ENCODE assay signal across 21 cellular contexts in genomic region chr4:152997235-152997735, GRCh38.
DNase-seq lines count a peak whose midpoint lies in the region; ATAC-seq, FAIRE-seq and TF ChIP-seq lines count a peak whose summit lies in the region.
"Had no signal": no experiment of that assay in that cellular context is flagged by ENCODE, and none has a peak within 500 bp of the region (broad histone marks: within the 10 kb centered on the region; RNA-seq: fewer than 3 reads in every experiment).

No MANE protein-coding gene starts in this region.

- no peaks in the 10 kb centered on the region for H4K20me1 ChIP-seq in PC-3 (ENCODE audit: low read length)
- no peaks in the 10 kb centered on the region for H4K20me1 ChIP-seq in K562 (replicated peaks; ENCODE audit: control insufficient read depth, insufficient read depth, low read length)

- in situ Hi-C loops in K562 (cut with MboI), result no loop called here

- H3K79me2 ChIP-seq in PC-3 (ENCODE audit: low read length), result no peaks in the 10 kb centered on the region
- H3K79me2 ChIP-seq in K562 (ENCODE audit: control insufficient read depth, insufficient read depth, low read length), result no peaks in the 10 kb centered on the region
- H3K79me2 ChIP-seq in trophoblast cell (ENCODE audit: control insufficient read depth, insufficient read depth, low read length, poor library complexity), result peaks cover 2% of the 10 kb centered on the region

- BruUV-seq in PC-3 (replicated peaks; lab: Mats Ljungman, UMichigan) (no TSS peak), K562 (replicated peaks; lab: Mats Ljungman, UMichigan) (no TSS peak)

- no peak for FAIRE-seq in K562 (lab: Jason Lieb, UNC)
- FAIRE-seq: A549, H54, HepG2 had no signal

- no peaks in the 10 kb centered on the region for H3K9me2 ChIP-seq in PC-3 (replicated peaks; ENCODE audit: low read length)

- no peak overlapping the region for H2AK5ac ChIP-seq in trophoblast cell (ENCODE audit: low read length)

- ATAC-seq in PC-3 (no peak; the same call in 1 of the 2 replicates), K562 (0 out of 3 replicates have a peak, but pooled peaks have one; percentile 32), HG03025 (IDR thresholded peaks at IDR 0.05; ENCODE audit: low FRiP score, unreplicated experiment) (no peak)
- ATAC-seq: HepG2 had no signal

- H2BK5ac ChIP-seq in trophoblast cell (ENCODE audit: low read depth, low read length, poor library complexity), result no peak overlapping the region

- H4K12ac ChIP-seq in trophoblast cell (ENCODE audit: low read depth, low read length), result no peak overlapping the region

- TF ChIP-seq EP300 in K562 (IDR thresholded peaks at IDR 0.05; ENCODE audit: low read length), result no peak

- H2BK120ac ChIP-seq in trophoblast cell (ENCODE audit: insufficient read depth, low read length, poor library complexity), result no peak overlapping the region

- no peak overlapping the region for H4K8ac ChIP-seq in trophoblast cell (ENCODE audit: low read depth, low read length)

- H4K91ac ChIP-seq in trophoblast cell (ENCODE audit: low read depth, low read length), result no peak overlapping the region

- no peaks in the 10 kb centered on the region for H3K9me1 ChIP-seq in K562 (ENCODE audit: control insufficient read depth, insufficient read depth, low read length)

- TF ChIP-seq RAD21 in K562 (CRISPR knock-in tag; conservative IDR thresholded peaks at IDR 0.05 in 1 of 2, IDR thresholded peaks at IDR 0.05 in 1 of 2), result no peak

- H3K9ac ChIP-seq in PC-3 (ENCODE audit: low read length) (no peak overlapping the region), K562 (ENCODE audit: insufficient read depth in 1 of 2, low read depth in 2 of 2, low read length in 2 of 2) (no peak overlapping the region), trophoblast cell (ENCODE audit: low read length) (no peak overlapping the region)
- H3K9ac ChIP-seq: KMS-11 had no signal

- no peak overlapping the region for H3K23ac ChIP-seq in trophoblast cell (ENCODE audit: low read length)

- intact Hi-C loops in PC-3 (cut with micrococcal nuclease), result no loop called here
- intact Hi-C loops in K562 (cut with micrococcal nuclease), result no loop called here

- H3K79me1 ChIP-seq in trophoblast cell (ENCODE audit: low read length), result peaks cover 5% of the 10 kb centered on the region

- TF ChIP-seq CTCF in PC-3 (conservative IDR thresholded peaks at IDR 0.05; ENCODE audit: low read depth, low read length), result no peak
- TF ChIP-seq CTCF in K562 (IDR thresholded peaks at IDR 0.05 in 2 of 3, conservative IDR thresholded peaks at IDR 0.05 in 1 of 3; ENCODE audit: insufficient read depth in 2 of 3, low read depth in 1 of 3, low read length in 3 of 3), result no peak

- peak overlapping the region; percentile 70 for H3K27ac ChIP-seq in PC-3 (ENCODE audit: low read length)
- no peak overlapping the region for H3K27ac ChIP-seq in K562 (ENCODE audit: extremely low read depth, low read depth, low read length)
- H3K27ac ChIP-seq in esophagus (ENCODE audit: low read depth in 2 of 2, low read length in 1 of 2), result peak overlapping the region; percentile 47 to 92
- no peak overlapping the region for H3K27ac ChIP-seq in trophoblast cell (ENCODE audit: low read depth, low read length)
- H3K27ac ChIP-seq: A549, KMS-11 had no signal

- no peaks in the 10 kb centered on the region for H3F3A ChIP-seq in PC-3 (ENCODE audit: low read length, unreplicated experiment)

- DNase-seq in PC-3, result no peak
- no peak for DNase-seq in K562 (ENCODE audit: extremely low read depth in 1 of 4, low spot score in 3 of 4)
- peak; percentile 74 to 90 for DNase-seq in trophoblast cell
- DNase-seq in stimulated activated CD4-positive, alpha-beta T cell treated with anti-CD3 and anti-CD28 coated beads, Interleukin-2, amount 100 ng/mL, for 24 hours, result no peak
- no peak for DNase-seq in NCI-H1092 treated with DMSO at 0.1 percent for 48 hours (lab: John Stamatoyannopoulos, UW)
- no peak for DNase-seq in OCI-M2 (lab: John Stamatoyannopoulos, UW; ENCODE audit: unreplicated experiment)
- DNase-seq: BE2C; CD4-positive, CD25-positive, alpha-beta regulatory T cell; DMS 273 treated with DMSO at 0.1 percent for 48 hours; DMS79 treated with DMSO at 0.1 percent for 48 hours; NCI-H1694; NCI-H2081 treated with DMSO at 0.1 percent for 48 hours; NCI-H2171 treated with DMSO at 0.1 percent for 48 hours; NCI-H524 treated with DMSO at 0.1 percent for 48 hours; SHP77 had no signal

- POLR2A ChIA-PET in PC-3 (lab: Charles Lee; ENCODE audit: unreplicated experiment), result no interaction called here
- POLR2A ChIA-PET in K562 (lab: Yijun Ruan, JAX), result no interaction called here

- TF ChIP-seq POLR2A in K562 (conservative IDR thresholded peaks at IDR 0.05), result no peak

- H3K4me1 ChIP-seq in PC-3 (ENCODE audit: insufficient read depth, low read length) (peaks cover 27% of the 10 kb centered on the region), K562 (replicated peaks in 1 of 2; ENCODE audit: control insufficient read depth in 2 of 2, insufficient read depth in 2 of 2, low read length in 2 of 2) (no peaks in the 10 kb centered on the region), esophagus (ENCODE audit: control insufficient read depth in 2 of 2, insufficient read depth in 2 of 2, low read length in 1 of 2) (peaks cover 4 to 24% of the 10 kb centered on the region in 2 donors), trophoblast cell (ENCODE audit: control insufficient read depth in 1 of 2, insufficient read depth in 2 of 2, low read length in 2 of 2) (peaks cover 18 to 21% of the 10 kb centered on the region in 2 experiments)
- H3K4me1 ChIP-seq: A549, BE2C had no signal

- no peak overlapping the region for H3K4me3 ChIP-seq in PC-3 (ENCODE audit: low read length)
- H3K4me3 ChIP-seq in K562, result no peak overlapping the region
- H3K4me3 ChIP-seq in esophagus (ENCODE audit: low read depth in 1 of 2, low read length in 2 of 2), result no peak overlapping the region
- no peak overlapping the region for H3K4me3 ChIP-seq in trophoblast cell (ENCODE audit: low read depth, low read length)
- H3K4me3 ChIP-seq: A549 had no signal

- no peak overlapping the region for H3K14ac ChIP-seq in trophoblast cell (ENCODE audit: low read length)

- no peaks in the 10 kb centered on the region for H3K27me3 ChIP-seq in PC-3 (ENCODE audit: low read length)
- H3K27me3 ChIP-seq in K562 (ENCODE audit: control insufficient read depth in 2 of 2, insufficient read depth in 2 of 2, low read length in 2 of 2), result peaks cover 30 to 76% of the 10 kb centered on the region in 2 experiments
- no peaks in the 10 kb centered on the region for H3K27me3 ChIP-seq in esophagus (ENCODE audit: control insufficient read depth in 1 of 2, insufficient read depth in 2 of 2, low read length in 2 of 2)
- no peaks in the 10 kb centered on the region for H3K27me3 ChIP-seq in trophoblast cell (ENCODE audit: insufficient read depth, low read length)
- H3K27me3 ChIP-seq: BE2C had no signal

- WGBS in K562 (ENCODE audit: insufficient coverage, low coverage, missing lambda C conversion rate), result 1% methylated on average over 5 of the region's 5 CpGs
- 89 to 90% methylated on average over 5 of the region's 5 CpGs for WGBS in esophagus, 2 donors
- no CpG with 5 or more reads among the region's 5 CpGs for WGBS in trophoblast cell (ENCODE audit: extremely low coverage, insufficient coverage, insufficient read length)

- CTCF ChIA-PET in PC-3 (lab: Charles Lee), result interaction anchor here (0.6 kb wide), 1 partner anchor 130 kb away, joined by 3 read pairs; no protein-coding TSS in a partner anchor
- CTCF ChIA-PET in K562 (lab: Yijun Ruan, JAX; ENCODE audit: low intra/inter-chr PET ratio), result no interaction called here

- H3K36me3 ChIP-seq in PC-3 (ENCODE audit: low read depth, low read length) (no peaks in the 10 kb centered on the region), K562 (ENCODE audit: control insufficient read depth, insufficient read depth, low read length) (no peaks in the 10 kb centered on the region), esophagus (ENCODE audit: control insufficient read depth in 2 of 2, insufficient read depth in 2 of 2, low read length in 1 of 2) (no peaks in the 10 kb centered on the region), trophoblast cell (ENCODE audit: control insufficient read depth in 1 of 2, insufficient read depth in 2 of 2, low read length in 2 of 2) (no peaks in the 10 kb centered on the region)
- H3K36me3 ChIP-seq: BE2C had no signal

- no peak overlapping the region for H2BK12ac ChIP-seq in trophoblast cell (ENCODE audit: low read length)

- no peak overlapping the region for H3K4ac ChIP-seq in trophoblast cell (ENCODE audit: low read depth, low read length)

- H3K9me3 ChIP-seq in PC-3 (ENCODE audit: low read length) (no peaks in the 10 kb centered on the region), K562 (replicated peaks; ENCODE audit: control insufficient read depth, insufficient read depth, low read depth, low read length) (no peaks in the 10 kb centered on the region), esophagus (ENCODE audit: control insufficient read depth in 2 of 2, insufficient read depth in 1 of 2, low read depth in 1 of 2, low read length in 1 of 2) (no peaks in the 10 kb centered on the region), trophoblast cell (ENCODE audit: insufficient read depth, low read depth, low read length) (no peaks in the 10 kb centered on the region)
- H3K9me3 ChIP-seq: A549, BE2C had no signal

- no peak overlapping the region for H3K18ac ChIP-seq in trophoblast cell (ENCODE audit: low read length)

- H2AFZ ChIP-seq in PC-3 (ENCODE audit: low read length), result peak overlapping the region; percentile 43; the same call in 1 of the 2 replicates
- no peak overlapping the region for H2AFZ ChIP-seq in K562 (ENCODE audit: low read depth, low read length)
- no peak overlapping the region for H2AFZ ChIP-seq in trophoblast cell (ENCODE audit: insufficient read depth, low read length, poor library complexity)

- H3K4me2 ChIP-seq in PC-3 (ENCODE audit: low read length) (peak overlapping the region; percentile 19; the same call in 1 of the 2 replicates), K562 (ENCODE audit: insufficient read depth, low read length) (no peak overlapping the region), trophoblast cell (ENCODE audit: low read length) (no peak overlapping the region)
- H3K4me2 ChIP-seq: A549, KMS-11 had no signal

TF ChIP-seq in K562, 482 proteins besides CTCF, POLR2A, EP300 and RAD21:
- TF ChIP-seq ZNF121 (CRISPR knock-in tag; conservative IDR thresholded peaks at IDR 0.05), result peak; percentile 53
- TF ChIP-seq ZFP1 (CRISPR knock-in tag; IDR thresholded peaks at IDR 0.05), result no peak
TF ChIP-seq in K562: peak in this region for 1.

Comparison
In these comparisons a context has a peak if more than half of its experiments do, and no peak if none do; other contexts are left out.
1. DNase-seq: peak in trophoblast cell (2 of 2); none in PC-3 (single experiment), K562 (0 of 4), stimulated activated CD4-positive, alpha-beta T cell treated with anti-CD3 and anti-CD28 coated beads, Interleukin-2, amount 100 ng/mL, for 24 hours (0 of 2), NCI-H1092 treated with DMSO at 0.1 percent for 48 hours (single experiment) and OCI-M2 (single experiment).
2. H3K27ac ChIP-seq: peak in PC-3 (single experiment) and esophagus (2 of 2); none in K562 (single experiment) and trophoblast cell (single experiment).